ENCODE assay signal across 1 cellular context in the genomic region with DNA sequence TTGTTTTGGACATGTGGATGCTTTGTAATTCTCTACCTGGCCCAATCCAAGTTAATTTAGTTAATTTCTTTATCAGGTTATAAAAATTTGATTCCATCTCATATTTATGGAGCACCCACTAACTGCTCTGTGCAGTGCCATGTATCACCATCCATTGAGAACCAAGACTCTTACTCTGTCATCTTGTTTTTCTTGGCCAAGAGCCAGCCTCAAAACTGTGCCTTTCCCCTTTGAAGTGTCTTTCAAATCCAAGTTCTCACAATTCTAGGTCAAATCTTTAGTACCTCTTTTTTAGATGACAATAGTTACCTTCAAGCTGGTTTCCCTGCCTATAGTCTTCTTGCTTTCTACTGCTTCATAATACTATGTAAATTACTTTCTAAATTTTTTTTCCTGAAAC.
TF ChIP-seq lines count a peak whose summit lies in the region.

No MANE protein-coding gene starts in this region.

TF ChIP-seq in K562, 482 proteins besides CTCF, POLR2A, EP300 and RAD21:
- TF ChIP-seq ADNP (tag; IDR thresholded peaks at IDR 0.05), result no peak
- TF ChIP-seq ZSCAN32 (CRISPR knock-in tag; IDR thresholded peaks at IDR 0.05), result no peak
- TF ChIP-seq CC2D1A (IDR thresholded peaks at IDR 0.05), result no peak
- no peak for TF ChIP-seq ZNF354B (CRISPR knock-in tag; IDR thresholded peaks at IDR 0.05)
- no peak for TF ChIP-seq HDAC6 (IDR thresholded peaks at IDR 0.05; ENCODE audit: low read depth, low read length)
- TF ChIP-seq NFIC (IDR thresholded peaks at IDR 0.05), result peak; percentile 83
TF ChIP-seq in K562: peak in this region for 1.
